In the genomic region with DNA sequence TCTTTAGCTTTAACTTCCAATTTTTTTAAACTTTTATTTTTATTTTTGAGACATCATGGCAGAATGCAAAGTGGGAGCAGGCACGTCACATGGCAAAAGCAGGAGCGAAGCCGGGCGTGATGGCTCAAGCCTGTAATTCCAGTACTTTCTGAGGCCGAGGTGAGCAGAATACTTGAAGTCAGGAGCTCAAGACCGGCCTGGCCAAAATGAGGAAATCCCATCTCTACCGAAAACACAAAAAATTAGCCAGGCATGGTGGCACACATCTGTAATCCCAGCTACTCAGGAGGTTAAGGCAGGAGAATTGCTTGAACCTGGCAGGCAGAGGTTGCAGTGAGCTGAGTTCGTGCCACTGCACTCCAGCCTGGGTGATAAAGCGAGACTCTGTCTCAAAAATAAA, we compare ENCODE assay signal across 2 cellular contexts. TPM values are rescaled to one million over a fixed set of nuclear protein-coding genes. Genes with fewer than 3 reads are reported as not detected.
"Had no signal": no experiment of that assay in that cellular context is flagged by ENCODE, and none has a peak within 500 bp of the region (broad histone marks: within the 10 kb centered on the region; RNA-seq: fewer than 3 reads in every experiment).

No MANE protein-coding gene starts in this region.

RNA-seq across cellular contexts. Expression of a gene that starts 14.7 kb away (rescaled TPM):
- total RNA-seq: MCF 10A, PC-9 had no signal
